Comparison of ENCODE assay signal across 8 cellular contexts in the genomic region with DNA sequence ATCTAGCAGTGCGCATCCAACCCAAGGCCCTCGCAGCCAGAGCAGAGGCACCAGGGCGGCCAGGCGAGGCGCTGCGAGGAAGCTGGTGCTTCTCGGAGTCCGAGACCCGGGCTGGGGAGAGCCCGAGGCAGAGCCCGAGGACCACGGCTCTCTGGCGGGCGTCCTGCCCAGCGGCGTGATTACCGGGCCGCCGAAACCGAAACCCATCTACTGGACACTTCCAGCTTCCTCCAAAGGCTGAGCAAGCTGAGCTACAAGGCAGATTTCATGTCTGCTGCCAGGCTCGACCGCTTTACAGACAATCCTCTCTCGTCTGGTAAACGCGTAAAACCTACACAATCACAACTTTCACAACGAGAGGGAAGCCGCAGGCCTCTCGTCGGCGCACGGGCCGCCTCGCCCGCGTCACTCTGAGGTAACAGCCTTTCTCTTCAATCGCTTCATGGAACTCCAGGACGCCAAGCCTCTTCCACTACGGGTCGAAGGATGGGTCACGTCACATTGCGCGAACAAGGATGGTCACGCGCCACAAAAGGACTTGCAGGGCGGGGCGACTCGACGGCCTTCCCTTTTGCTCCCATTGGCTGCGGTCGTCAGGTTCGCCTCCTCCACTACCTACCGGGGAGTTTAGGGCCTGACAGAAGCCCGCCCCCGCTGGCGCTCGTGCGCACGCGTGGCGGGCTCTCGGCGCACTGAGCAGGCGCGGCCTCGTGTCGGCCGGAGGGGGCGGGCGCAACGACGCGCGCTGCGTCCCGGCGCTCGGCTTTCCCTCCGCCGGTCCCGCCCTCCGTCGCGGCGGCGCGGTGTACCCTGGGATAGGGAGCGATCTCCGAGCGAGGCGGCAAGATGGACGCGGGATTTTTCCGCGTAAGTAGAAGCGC. TPM values are rescaled to one million over a fixed set of nuclear protein-coding genes. Genes with fewer than 3 reads are reported as not detected.
A peak's percentile ranks its signal among the peaks of the same experiment; 100 is the strongest.
DNase-seq lines count a peak whose midpoint lies in the region; ATAC-seq and TF ChIP-seq lines count a peak whose summit lies in the region.

A gene with protein sequence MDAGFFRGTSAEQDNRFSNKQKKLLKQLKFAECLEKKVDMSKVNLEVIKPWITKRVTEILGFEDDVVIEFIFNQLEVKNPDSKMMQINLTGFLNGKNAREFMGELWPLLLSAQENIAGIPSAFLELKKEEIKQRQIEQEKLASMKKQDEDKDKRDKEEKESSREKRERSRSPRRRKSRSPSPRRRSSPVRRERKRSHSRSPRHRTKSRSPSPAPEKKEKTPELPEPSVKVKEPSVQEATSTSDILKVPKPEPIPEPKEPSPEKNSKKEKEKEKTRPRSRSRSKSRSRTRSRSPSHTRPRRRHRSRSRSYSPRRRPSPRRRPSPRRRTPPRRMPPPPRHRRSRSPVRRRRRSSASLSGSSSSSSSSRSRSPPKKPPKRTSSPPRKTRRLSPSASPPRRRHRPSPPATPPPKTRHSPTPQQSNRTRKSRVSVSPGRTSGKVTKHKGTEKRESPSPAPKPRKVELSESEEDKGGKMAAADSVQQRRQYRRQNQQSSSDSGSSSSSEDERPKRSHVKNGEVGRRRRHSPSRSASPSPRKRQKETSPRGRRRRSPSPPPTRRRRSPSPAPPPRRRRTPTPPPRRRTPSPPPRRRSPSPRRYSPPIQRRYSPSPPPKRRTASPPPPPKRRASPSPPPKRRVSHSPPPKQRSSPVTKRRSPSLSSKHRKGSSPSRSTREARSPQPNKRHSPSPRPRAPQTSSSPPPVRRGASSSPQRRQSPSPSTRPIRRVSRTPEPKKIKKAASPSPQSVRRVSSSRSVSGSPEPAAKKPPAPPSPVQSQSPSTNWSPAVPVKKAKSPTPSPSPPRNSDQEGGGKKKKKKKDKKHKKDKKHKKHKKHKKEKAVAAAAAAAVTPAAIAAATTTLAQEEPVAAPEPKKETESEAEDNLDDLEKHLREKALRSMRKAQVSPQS (plus strand): TSS at position 822 of the 881 bp plus-strand sequence. CDS start 25 bp downstream, at position 847.

- no peak for TF ChIP-seq CTCF in Panc1 (IDR thresholded peaks at IDR 0.05)

- H3K36me3 ChIP-seq in Panc1 (ENCODE audit: control insufficient read depth, insufficient read depth, low read length) = peaks cover 37% of the 10 kb centered on the region
- peaks cover 2% of the 10 kb centered on the region in 2 donors for H3K36me3 ChIP-seq in esophagus (ENCODE audit: control insufficient read depth in 2 of 2, insufficient read depth in 2 of 2, low read length in 1 of 2)
- H3K36me3 ChIP-seq in mucosa of stomach (ENCODE audit: control insufficient read depth, insufficient read depth, low read length) = no peaks in the 10 kb centered on the region

- intact Hi-C loops in Panc1 (cut with micrococcal nuclease; ENCODE audit: unreplicated experiment) = no loop called here

- H3K4me1 ChIP-seq in Panc1 (ENCODE audit: control insufficient read depth, insufficient read depth, low read length) (peaks cover 20% of the 10 kb centered on the region), esophagus (ENCODE audit: control insufficient read depth in 2 of 2, insufficient read depth in 2 of 2, low read length in 1 of 2) (peaks cover 5% of the 10 kb centered on the region in 2 donors), mucosa of stomach (ENCODE audit: control insufficient read depth, insufficient read depth, low read length) (peaks cover 33% of the 10 kb centered on the region)

- H3K4me3 Mint-ChIP-seq in activated T-cell treated with anti-CD3 and anti-CD28 coated beads, Interleukin-2, amount 50 U/mL, for 4 hours = peak within 1 kb of the TSS; percentile 94

- no peaks in the 10 kb centered on the region for H3K27me3 ChIP-seq in Panc1 (ENCODE audit: control insufficient read depth, insufficient read depth, low read length)
- no peaks in the 10 kb centered on the region for H3K27me3 ChIP-seq in esophagus (ENCODE audit: control insufficient read depth in 1 of 2, insufficient read depth in 2 of 2, low read length in 2 of 2)
- no peaks in the 10 kb centered on the region for H3K27me3 ChIP-seq in mucosa of stomach (ENCODE audit: control insufficient read depth, insufficient read depth, low read length)

- H3K4me3 ChIP-seq in Panc1 (ENCODE audit: low read depth in 2 of 2, low read length in 2 of 2) = peak within 1 kb of the TSS; percentile 86 to 95
- peak within 1 kb of the TSS; percentile 91 for H3K4me3 ChIP-seq in esophagus (ENCODE audit: low read depth in 1 of 2, low read length in 2 of 2)
- peak within 1 kb of the TSS; percentile 96 for H3K4me3 ChIP-seq in mucosa of stomach (ENCODE audit: low read length)

- no peaks in the 10 kb centered on the region for H3K9me3 Mint-ChIP-seq in activated T-cell treated with anti-CD3 and anti-CD28 coated beads, Interleukin-2, amount 50 U/mL, for 4 hours

- WGBS in esophagus, 2 donors = 0% methylated on average over 86 to 95 of the region's 95 CpGs

- BruUV-seq in Panc1 (replicated peaks; lab: Mats Ljungman, UMichigan) = TSS peak; percentile 97

- peak within 1 kb of the TSS; percentile 96 for H3K27ac ChIP-seq in Panc1 (ENCODE audit: low read length)
- H3K27ac ChIP-seq in esophagus (ENCODE audit: low read depth in 2 of 2, low read length in 1 of 2) = peak within 1 kb of the TSS; percentile 93 to 100

- ATAC-seq in GM21717 (IDR thresholded peaks at IDR 0.05; ENCODE audit: unreplicated experiment) (peak; percentile 89), Panc1 (peak; percentile 97)
- peak; percentile 91 for ATAC-seq in activated T-cell treated with anti-CD3 and anti-CD28 coated beads, Interleukin-2, amount 50 U/mL, for 4 hours

- peaks cover 24% of the 10 kb centered on the region for H3K36me3 Mint-ChIP-seq in activated T-cell treated with anti-CD3 and anti-CD28 coated beads, Interleukin-2, amount 50 U/mL, for 4 hours (ENCODE audit: insufficient read depth)

- DNase-seq in DMS53 treated with DMSO at 0.1 percent for 48 hours (lab: John Stamatoyannopoulos, UW; ENCODE audit: unreplicated experiment) = peak; percentile 99
- DNase-seq in KG1 (lab: John Stamatoyannopoulos, UW) = peak; percentile 96
- DNase-seq in Panc1 (ENCODE audit: low read depth, low spot score) = peak; percentile 98
- DNase-seq in activated T-cell treated with anti-CD3 and anti-CD28 coated beads, Interleukin-2, amount 50 U/mL, for 4 hours = peak; percentile 96
- peak; percentile 93 to 94 for DNase-seq in stimulated activated CD8-positive, alpha-beta memory T cell treated with anti-CD3 and anti-CD28 coated beads, Interleukin-7, amount 100 ng/mL, for 1 hour (ENCODE audit: low read depth in 2 of 2)

- CTCF ChIA-PET in Panc1 (lab: Charles Lee) = interaction anchor here (0.6 kb wide), 1 partner anchor 169 kb away, joined by 7 read pairs; no protein-coding TSS in a partner anchor

- in situ Hi-C loops in Panc1 (cut with HindIII; ENCODE audit: low pct_unique_long_range_greater_than_20kb, low sequenced_read_pairs) = no loop called here

- H3K9me3 ChIP-seq in Panc1 (ENCODE audit: control insufficient read depth, insufficient read depth, low read depth, low read length) (no peaks in the 10 kb centered on the region), esophagus (ENCODE audit: control insufficient read depth in 2 of 2, insufficient read depth in 1 of 2, low read depth in 1 of 2, low read length in 1 of 2) (no peaks in the 10 kb centered on the region), mucosa of stomach (ENCODE audit: control insufficient read depth, low read length) (no peaks in the 10 kb centered on the region)

- POLR2A ChIA-PET in Panc1 (lab: Charles Lee) = no interaction called here

- peaks cover 46% of the 10 kb centered on the region for H3K4me1 Mint-ChIP-seq in activated T-cell treated with anti-CD3 and anti-CD28 coated beads, Interleukin-2, amount 50 U/mL, for 4 hours (ENCODE audit: low read depth)

- no peaks in the 10 kb centered on the region for H3K27me3 Mint-ChIP-seq in activated T-cell treated with anti-CD3 and anti-CD28 coated beads, Interleukin-2, amount 50 U/mL, for 4 hours (ENCODE audit: low read depth)

- H3K9ac ChIP-seq in mucosa of stomach (ENCODE audit: low read length) = peak within 1 kb of the TSS; percentile 100

RNA-seq across cellular contexts. Expression of the gene that starts here (rescaled TPM):
- total RNA-seq in Panc1 (2021; ENCODE audit: unreplicated experiment) = 160 TPM
- polyA plus RNA-seq in Panc1 (2012; ENCODE audit: insufficient read length) = 60.9 TPM
- total RNA-seq in activated T-cell treated with anti-CD3 and anti-CD28 coated beads, Interleukin-2, amount 50 U/mL, for 4 hours = 100 to 1,000 TPM; 202 to 215 (median 202) TPM
- polyA plus RNA-seq in esophagus = 10 to 100 TPM; 28.8 to 37.6 TPM

Comparison
In these comparisons a context has a peak if more than half of its experiments do, and no peak if none do; other contexts are left out.
1. Peak in every context shown above with its lines: DNase-seq, ATAC-seq, H3K4me3 ChIP-seq and H3K27ac ChIP-seq.